8 cellular contexts compared by ENCODE assay signal in genomic region chr12:68001486-68002466, GRCh38. TPM values are rescaled to one million over a fixed set of nuclear protein-coding genes. Genes with fewer than 3 reads are reported as not detected.
DNase-seq lines count a peak whose midpoint lies in the region; ATAC-seq, FAIRE-seq and TF ChIP-seq lines count a peak whose summit lies in the region.

No MANE protein-coding gene starts in this region.

- H3K4me1 Mint-ChIP-seq in activated CD8-positive, alpha-beta T cell treated with anti-CD3 and anti-CD28 coated beads for 36 hours (ENCODE audit: low read depth) = peaks cover 16% of the 10 kb centered on the region
- H3K4me1 Mint-ChIP-seq in activated CD8-positive, alpha-beta T cell treated with anti-CD3 and anti-CD28 coated beads, Interleukin-2, amount 10 ng/mL, durations not matched to agents 7 days and 5 days (ENCODE audit: low read depth) = peaks cover 11% of the 10 kb centered on the region
- H3K4me1 Mint-ChIP-seq in stimulated activated memory B cell treated with anti-CD40 and anti-IgM and Interleukin-4, amounts not matched to agents 10 μg/mL and 1 μg/mL and 100 μg/mL, for 72 hours = peaks cover 36% of the 10 kb centered on the region

- no peak for ATAC-seq in activated CD8-positive, alpha-beta T cell treated with anti-CD3 and anti-CD28 coated beads for 36 hours
- no peak for ATAC-seq in activated CD8-positive, alpha-beta T cell treated with anti-CD3 and anti-CD28 coated beads, Interleukin-2, amount 10 ng/mL, durations not matched to agents 7 days and 5 days
- ATAC-seq in stimulated activated memory B cell treated with anti-CD40 and anti-IgM and Interleukin-4, amounts not matched to agents 10 μg/mL and 1 μg/mL and 100 μg/mL, for 72 hours = no peak
- no peak for ATAC-seq in HG03175 (IDR thresholded peaks at IDR 0.05; ENCODE audit: unreplicated experiment)

- CTCF ChIA-PET in activated CD8-positive, alpha-beta T cell treated with anti-CD3 and anti-CD28 coated beads for 36 hours (lab: Charles Lee) = interaction anchor here (0.6 to 3.3 kb wide), 19 partner anchors 9 to 276 kb away, joined by 3 to 17 read pairs (median 4); no protein-coding TSS in a partner anchor
- CTCF ChIA-PET in activated CD8-positive, alpha-beta T cell treated with anti-CD3 and anti-CD28 coated beads, Interleukin-2, amount 10 ng/mL, durations not matched to agents 7 days and 5 days (lab: Charles Lee) = interaction anchor here (0.6 to 5.9 kb wide), 19 partner anchors 10 to 282 kb away, joined by 3 to 41 read pairs (median 4); partner anchors contain the start of genes IFNG and IFNG-AS1

- no peaks in the 10 kb centered on the region for H3K36me3 ChIP-seq in bronchial epithelial cell (ENCODE audit: control insufficient read depth, insufficient read depth, low read length)

- H3K27me3 ChIP-seq in bronchial epithelial cell (ENCODE audit: control insufficient read depth, insufficient read depth, low read length) = no peaks in the 10 kb centered on the region

- H3K4me3 Mint-ChIP-seq in activated CD8-positive, alpha-beta T cell treated with anti-CD3 and anti-CD28 coated beads for 36 hours = no peak overlapping the region
- H3K4me3 Mint-ChIP-seq in activated CD8-positive, alpha-beta T cell treated with anti-CD3 and anti-CD28 coated beads, Interleukin-2, amount 10 ng/mL, durations not matched to agents 7 days and 5 days = no peak overlapping the region
- H3K4me3 Mint-ChIP-seq in stimulated activated memory B cell treated with anti-CD40 and anti-IgM and Interleukin-4, amounts not matched to agents 10 μg/mL and 1 μg/mL and 100 μg/mL, for 72 hours = no peak overlapping the region

- H3K4me3 ChIP-seq in bronchial epithelial cell (ENCODE audit: low read depth, low read length) = no peak overlapping the region

- no peaks in the 10 kb centered on the region for H3K27me3 Mint-ChIP-seq in activated CD8-positive, alpha-beta T cell treated with anti-CD3 and anti-CD28 coated beads for 36 hours
- H3K27me3 Mint-ChIP-seq in activated CD8-positive, alpha-beta T cell treated with anti-CD3 and anti-CD28 coated beads, Interleukin-2, amount 10 ng/mL, durations not matched to agents 7 days and 5 days (ENCODE audit: low read depth) = no peaks in the 10 kb centered on the region
- no peaks in the 10 kb centered on the region for H3K27me3 Mint-ChIP-seq in stimulated activated memory B cell treated with anti-CD40 and anti-IgM and Interleukin-4, amounts not matched to agents 10 μg/mL and 1 μg/mL and 100 μg/mL, for 72 hours

- no peak for FAIRE-seq in bronchial epithelial cell (lab: Jason Lieb, UNC)

- no peak for DNase-seq in activated CD8-positive, alpha-beta T cell treated with anti-CD3 and anti-CD28 coated beads for 36 hours
- DNase-seq in activated CD8-positive, alpha-beta T cell treated with anti-CD3 and anti-CD28 coated beads, Interleukin-2, amount 10 ng/mL, durations not matched to agents 7 days and 5 days = no peak
- DNase-seq in NAMALWA (ENCODE audit: low spot score) (peak; percentile 63), bronchial epithelial cell (ENCODE audit: low read depth) (peak; percentile 26), Ammon's horn (ENCODE audit: low spot score) (no peak), AG08396 (ENCODE audit: low spot score) (no peak)

- H3K27ac Mint-ChIP-seq in activated CD8-positive, alpha-beta T cell treated with anti-CD3 and anti-CD28 coated beads for 36 hours = peak overlapping the region; percentile 44
- no peak overlapping the region for H3K27ac Mint-ChIP-seq in activated CD8-positive, alpha-beta T cell treated with anti-CD3 and anti-CD28 coated beads, Interleukin-2, amount 10 ng/mL, durations not matched to agents 7 days and 5 days
- peak overlapping the region; percentile 61 for H3K27ac Mint-ChIP-seq in stimulated activated memory B cell treated with anti-CD40 and anti-IgM and Interleukin-4, amounts not matched to agents 10 μg/mL and 1 μg/mL and 100 μg/mL, for 72 hours

- no peaks in the 10 kb centered on the region for H3K9me3 Mint-ChIP-seq in activated CD8-positive, alpha-beta T cell treated with anti-CD3 and anti-CD28 coated beads for 36 hours
- H3K9me3 Mint-ChIP-seq in activated CD8-positive, alpha-beta T cell treated with anti-CD3 and anti-CD28 coated beads, Interleukin-2, amount 10 ng/mL, durations not matched to agents 7 days and 5 days (ENCODE audit: insufficient read depth) = no peaks in the 10 kb centered on the region
- H3K9me3 Mint-ChIP-seq in stimulated activated memory B cell treated with anti-CD40 and anti-IgM and Interleukin-4, amounts not matched to agents 10 μg/mL and 1 μg/mL and 100 μg/mL, for 72 hours = no peaks in the 10 kb centered on the region

- peak; percentile 59 for TF ChIP-seq CTCF in activated CD8-positive, alpha-beta T cell treated with anti-CD3 and anti-CD28 coated beads for 36 hours (IDR thresholded peaks at IDR 0.05)
- TF ChIP-seq CTCF in bronchial epithelial cell (IDR thresholded peaks at IDR 0.05; ENCODE audit: insufficient read depth, low read length, severe bottlenecking) = peak; percentile 52

- POLR2A ChIA-PET in activated CD8-positive, alpha-beta T cell treated with anti-CD3 and anti-CD28 coated beads for 36 hours (lab: Charles Lee) = no interaction called here
- POLR2A ChIA-PET in activated CD8-positive, alpha-beta T cell treated with anti-CD3 and anti-CD28 coated beads, Interleukin-2, amount 10 ng/mL, durations not matched to agents 7 days and 5 days (lab: Charles Lee) = no interaction called here

- intact Hi-C loops in activated CD8-positive, alpha-beta T cell treated with anti-CD3 and anti-CD28 coated beads for 36 hours (cut with micrococcal nuclease) = no loop called here

- peaks cover 2% of the 10 kb centered on the region for H3K36me3 Mint-ChIP-seq in activated CD8-positive, alpha-beta T cell treated with anti-CD3 and anti-CD28 coated beads for 36 hours (ENCODE audit: low read depth)
- H3K36me3 Mint-ChIP-seq in activated CD8-positive, alpha-beta T cell treated with anti-CD3 and anti-CD28 coated beads, Interleukin-2, amount 10 ng/mL, durations not matched to agents 7 days and 5 days (ENCODE audit: low read depth) = no peaks in the 10 kb centered on the region
- peaks cover 14% of the 10 kb centered on the region for H3K36me3 Mint-ChIP-seq in stimulated activated memory B cell treated with anti-CD40 and anti-IgM and Interleukin-4, amounts not matched to agents 10 μg/mL and 1 μg/mL and 100 μg/mL, for 72 hours

RNA-seq across cellular contexts. Expression of gene IFNG-AS1, which starts 12.5 kb away (rescaled TPM):
- total RNA-seq in activated CD8-positive, alpha-beta T cell treated with anti-CD3 and anti-CD28 coated beads for 36 hours = under 1 TPM in 1 of 2 experiments, not detected in 1; 0.25 TPM
- under 1 TPM in 1 of 2 experiments, not detected in 1; 0.21 TPM for total RNA-seq in activated CD8-positive, alpha-beta T cell treated with anti-CD3 and anti-CD28 coated beads, Interleukin-2, amount 10 ng/mL, durations not matched to agents 7 days and 5 days
- not detected in 2 replicates for total RNA-seq in bronchial epithelial cell

Comparison
In these comparisons a context has a peak if more than half of its experiments do, and no peak if none do; other contexts are left out.
1. DNase-seq: peak in NAMALWA (single experiment) and bronchial epithelial cell (single experiment); none in activated CD8-positive, alpha-beta T cell treated with anti-CD3 and anti-CD28 coated beads for 36 hours (single experiment), activated CD8-positive, alpha-beta T cell treated with anti-CD3 and anti-CD28 coated beads, Interleukin-2, amount 10 ng/mL, durations not matched to agents 7 days and 5 days (single experiment), Ammon's horn (single experiment) and AG08396 (single experiment).